2 cellular contexts compared by ENCODE assay signal in the genomic region with DNA sequence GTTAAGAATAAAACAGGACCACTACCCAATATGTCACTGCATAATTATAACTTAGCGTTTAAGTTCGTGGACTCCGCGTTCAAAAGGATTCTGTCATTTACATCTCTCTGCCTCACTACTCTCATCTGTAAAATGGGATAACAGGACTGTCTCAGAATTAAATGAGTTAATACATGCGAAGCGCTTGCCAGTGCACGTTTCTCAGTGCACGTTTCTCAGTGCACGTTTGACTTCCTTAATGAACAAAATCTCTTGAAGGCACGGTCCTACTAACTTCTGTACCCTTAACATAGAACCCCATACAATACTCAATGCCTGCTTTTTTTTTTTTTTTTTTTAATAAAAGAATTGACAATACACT.
TF ChIP-seq lines count a peak whose summit lies in the region.

No MANE protein-coding gene starts in this region.

TF ChIP-seq in HEK293, 187 proteins besides CTCF, POLR2A, EP300 and RAD21 (continued from another document):
- TF ChIP-seq, protein P1, sequence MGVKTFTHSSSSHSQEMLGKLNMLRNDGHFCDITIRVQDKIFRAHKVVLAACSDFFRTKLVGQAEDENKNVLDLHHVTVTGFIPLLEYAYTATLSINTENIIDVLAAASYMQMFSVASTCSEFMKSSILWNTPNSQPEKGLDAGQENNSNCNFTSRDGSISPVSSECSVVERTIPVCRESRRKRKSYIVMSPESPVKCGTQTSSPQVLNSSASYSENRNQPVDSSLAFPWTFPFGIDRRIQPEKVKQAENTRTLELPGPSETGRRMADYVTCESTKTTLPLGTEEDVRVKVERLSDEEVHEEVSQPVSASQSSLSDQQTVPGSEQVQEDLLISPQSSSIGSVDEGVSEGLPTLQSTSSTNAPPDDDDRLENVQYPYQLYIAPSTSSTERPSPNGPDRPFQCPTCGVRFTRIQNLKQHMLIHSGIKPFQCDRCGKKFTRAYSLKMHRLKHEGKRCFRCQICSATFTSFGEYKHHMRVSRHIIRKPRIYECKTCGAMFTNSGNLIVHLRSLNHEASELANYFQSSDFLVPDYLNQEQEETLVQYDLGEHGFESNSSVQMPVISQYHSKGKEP (tag by site-specific recombination; IDR thresholded peaks at IDR 0.05), result no peak
TF ChIP-seq in HEK293: peak in this region for 1.

TF ChIP-seq in endothelial cell of umbilical vein, 7 proteins besides CTCF, POLR2A, EP300 and RAD21 (continued from another document):
- no peak for TF ChIP-seq FOS (IDR thresholded peaks at IDR 0.05; ENCODE audit: borderline replicate concordance, insufficient read depth, low read length)
- no peak for TF ChIP-seq POLR2AphosphoS5 (IDR thresholded peaks at IDR 0.05; ENCODE audit: insufficient read depth, low read depth, low read length)
- TF ChIP-seq EZH2 (IDR thresholded peaks at IDR 0.05; ENCODE audit: borderline replicate concordance, low read depth, low read length, severe bottlenecking), result no peak
- no peak for TF ChIP-seq GATA2 (IDR thresholded peaks at IDR 0.05; ENCODE audit: insufficient read depth, insufficient read length, low read depth, low read length)
TF ChIP-seq in endothelial cell of umbilical vein: peak in this region for 0.
